In the genomic region with DNA sequence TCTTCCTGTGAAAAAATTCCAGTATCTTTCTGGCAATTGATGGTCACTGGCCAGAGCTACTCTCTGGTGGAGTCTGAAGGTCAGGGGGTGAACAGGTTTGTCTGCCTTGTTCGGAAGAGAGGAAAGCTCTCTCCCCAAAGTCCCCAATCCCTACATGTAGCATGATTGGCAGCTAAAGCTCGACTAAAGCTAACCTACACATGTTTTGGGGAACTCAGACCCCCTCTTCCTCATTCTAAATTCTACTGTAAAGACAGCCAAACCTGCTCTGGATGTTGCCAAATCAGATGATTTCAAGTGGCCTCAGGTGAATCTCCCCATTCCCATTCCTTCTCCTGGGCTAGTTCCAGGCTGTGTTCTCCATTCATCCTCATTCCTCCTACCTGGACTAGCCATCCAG, we compare ENCODE assay signal across 20 cellular contexts.
DNase-seq lines count a peak whose midpoint lies in the region; ATAC-seq and TF ChIP-seq lines count a peak whose summit lies in the region.
"Had no signal": no experiment of that assay in that cellular context is flagged by ENCODE, and none has a peak within 500 bp of the region (broad histone marks: within the 10 kb centered on the region; RNA-seq: fewer than 3 reads in every experiment).

No MANE protein-coding gene starts in this region.

- H3K27ac ChIP-seq in breast epithelium: no peak overlapping the region
- no peak overlapping the region for H3K27ac ChIP-seq in dorsolateral prefrontal cortex
- H3K27ac ChIP-seq: ascending aorta, heart right ventricle, PC-9, SJSA1 had no signal

- H3K27me3 ChIP-seq in breast epithelium (peaks cover 0 to 33% of the 10 kb centered on the region in 2 donors), Loucy (ENCODE audit: insufficient read depth, low read length, poor library complexity, severe bottlenecking) (no peaks in the 10 kb centered on the region), dorsolateral prefrontal cortex (peaks cover 0 to 49% (median 18%) of the 10 kb centered on the region in 45 donors)
- H3K27me3 ChIP-seq: ascending aorta, BE2C, SJSA1 had no signal

- no peak overlapping the region for H2AFZ ChIP-seq in Loucy (ENCODE audit: low read length)
- H2AFZ ChIP-seq: PC-9 had no signal

- peak overlapping the region; percentile 77 for H3K9ac ChIP-seq in Loucy (ENCODE audit: low read depth, low read length, poor library complexity, severe bottlenecking)

- DNase-seq in MCF 10A (ENCODE audit: unreplicated experiment) (no peak), breast epithelium (ENCODE audit: low spot score in 2 of 2) (no peak), GM10248 (ENCODE audit: extremely low spot score) (no peak), dorsolateral prefrontal cortex (no peak)
- no peak for DNase-seq in activated naive CD8-positive, alpha-beta T cell treated with anti-CD3 and anti-CD28 coated beads, Interleukin-2, amount 50 U/mL, for 24 hours
- no peak for DNase-seq in stimulated activated CD4-positive, alpha-beta T cell treated with anti-CD3 and anti-CD28 coated beads, Interleukin-4, amount 100 ng/mL, for 24 hours
- DNase-seq: BE2C; HCEC 1CT; heart right ventricle; NCI-H1417 treated with DMSO at 0.1 percent for 48 hours; NCI-H69; nephron progenitor cell; PC-9; stimulated activated CD4-positive, alpha-beta T cell treated with anti-CD3 and anti-CD28 coated beads, Interleukin-2, amount 100 ng/mL, for 24 hours had no signal

- H4K20me1 ChIP-seq in Loucy (ENCODE audit: insufficient read depth, low read length, poor library complexity, severe bottlenecking): no peaks in the 10 kb centered on the region

- H3K79me2 ChIP-seq in Loucy (ENCODE audit: insufficient read depth, low read length): no peaks in the 10 kb centered on the region

- H3K36me3 ChIP-seq in breast epithelium (no peaks in the 10 kb centered on the region), Loucy (ENCODE audit: insufficient read depth, low read length) (no peaks in the 10 kb centered on the region; the same call in 1 of the 2 replicates)
- H3K36me3 ChIP-seq: ascending aorta, BE2C, heart right ventricle, SJSA1 had no signal

- TF ChIP-seq CTCF in MCF 10A (IDR thresholded peaks at IDR 0.05; ENCODE audit: unreplicated experiment) (no peak), breast epithelium (IDR thresholded peaks at IDR 0.05) (no peak), Loucy (conservative IDR thresholded peaks at IDR 0.05; ENCODE audit: low read length) (no peak), GM10248 (IDR thresholded peaks at IDR 0.05; ENCODE audit: control extremely low read depth, extremely low read depth, low read depth, missing control alignments) (no peak), dorsolateral prefrontal cortex (IDR thresholded peaks at IDR 0.05 in 54 of 56, conservative IDR thresholded peaks at IDR 0.05 in 2 of 56; ENCODE audit: low read depth in 1 of 56, partially characterized antibody in 56 of 56) (no peak)

- peak overlapping the region; percentile 64 for H3K4me2 ChIP-seq in Loucy (ENCODE audit: low read depth, low read length, poor library complexity, severe bottlenecking)
- H3K4me2 ChIP-seq: PC-9 had no signal

- BruUV-seq in MCF 10A (replicated peaks; lab: Mats Ljungman, UMichigan): no TSS peak

- no peak for ATAC-seq in activated naive CD8-positive, alpha-beta T cell treated with anti-CD3 and anti-CD28 coated beads, Interleukin-2, amount 50 U/mL, for 24 hours
- ATAC-seq: heart right ventricle had no signal

- H3K4me1 Mint-ChIP-seq in MCF 10A (ENCODE audit: insufficient read depth, unreplicated experiment): peaks cover 14% of the 10 kb centered on the region
- peaks cover 69% of the 10 kb centered on the region for H3K4me1 Mint-ChIP-seq in activated naive CD8-positive, alpha-beta T cell treated with anti-CD3 and anti-CD28 coated beads, Interleukin-2, amount 50 U/mL, for 24 hours

- H3K9me3 ChIP-seq in breast epithelium (no peaks in the 10 kb centered on the region), Loucy (ENCODE audit: insufficient read depth, low read depth, low read length) (peaks cover 5% of the 10 kb centered on the region; the same call in 1 of the 2 replicates)
- H3K9me3 ChIP-seq: ascending aorta, BE2C, SJSA1 had no signal

- TF ChIP-seq POLR2A in breast epithelium (IDR thresholded peaks at IDR 0.05): no peak

- POLR2A ChIA-PET in MCF 10A (lab: Yijun Ruan, JAX) (interaction anchor here (0.7 kb wide), 1 partner anchor 129 kb away, joined by 4 read pairs; no protein-coding TSS in a partner anchor), GM10248 (lab: Yijun Ruan, JAX) (no interaction called here)

- H3K4me1 ChIP-seq in breast epithelium: no peaks in the 10 kb centered on the region
- peaks cover 64% of the 10 kb centered on the region for H3K4me1 ChIP-seq in Loucy (ENCODE audit: insufficient read depth, low read length, poor library complexity, severe bottlenecking)
- H3K4me1 ChIP-seq: ascending aorta, BE2C, SJSA1 had no signal

- no peaks in the 10 kb centered on the region for H3K36me3 Mint-ChIP-seq in MCF 10A (ENCODE audit: insufficient read depth, unreplicated experiment)
- H3K36me3 Mint-ChIP-seq in activated naive CD8-positive, alpha-beta T cell treated with anti-CD3 and anti-CD28 coated beads, Interleukin-2, amount 50 U/mL, for 24 hours (ENCODE audit: low read depth): peaks cover 4% of the 10 kb centered on the region
- H3K36me3 Mint-ChIP-seq: memory B cell had no signal

- H3K4me3 ChIP-seq in breast epithelium (no peak overlapping the region), Loucy (ENCODE audit: low read length, poor library complexity, severe bottlenecking) (peak overlapping the region; percentile 32), dorsolateral prefrontal cortex (no peak overlapping the region)
- H3K4me3 ChIP-seq: ascending aorta, heart right ventricle, K562, PC-9, SJSA1 had no signal

- peaks cover 15% of the 10 kb centered on the region for H3F3A ChIP-seq in Loucy (ENCODE audit: low read depth)

- H3K27ac Mint-ChIP-seq in MCF 10A (ENCODE audit: low read depth, unreplicated experiment): peak overlapping the region; percentile 1
- H3K27ac Mint-ChIP-seq in activated naive CD8-positive, alpha-beta T cell treated with anti-CD3 and anti-CD28 coated beads, Interleukin-2, amount 50 U/mL, for 24 hours: peak overlapping the region; percentile 81
- H3K27ac Mint-ChIP-seq: activated T-helper 2 cell treated with anti-CD3 and anti-CD28 coated beads, Interferon-gamma antibody, Interleukin-2, Interleukin-4, amounts not matched to agents 10 μg/mL and 5 μg/mL and 100 μg/mL, durations not matched to agents 14 hours and 24 hours and 36 hours; nephron progenitor cell had no signal

- H3K9me3 Mint-ChIP-seq in MCF 10A (ENCODE audit: unreplicated experiment): peaks cover 11% of the 10 kb centered on the region
- H3K9me3 Mint-ChIP-seq in activated naive CD8-positive, alpha-beta T cell treated with anti-CD3 and anti-CD28 coated beads, Interleukin-2, amount 50 U/mL, for 24 hours: no peaks in the 10 kb centered on the region
- H3K9me3 Mint-ChIP-seq: memory B cell had no signal

- H3K4me3 Mint-ChIP-seq in MCF 10A (ENCODE audit: unreplicated experiment): no peak overlapping the region
- no peak overlapping the region for H3K4me3 Mint-ChIP-seq in activated naive CD8-positive, alpha-beta T cell treated with anti-CD3 and anti-CD28 coated beads, Interleukin-2, amount 50 U/mL, for 24 hours
- H3K4me3 Mint-ChIP-seq: nephron progenitor cell had no signal

- intact Hi-C loops in MCF 10A (cut with micrococcal nuclease): no loop called here
- intact Hi-C loops in breast epithelium (cut with DNase I; ENCODE audit: low total_unique reads): no loop called here
- intact Hi-C loops in dorsolateral prefrontal cortex (cut with DNase I): no loop called here

- CTCF ChIA-PET in MCF 10A (lab: Yijun Ruan, JAX): interaction anchor here (0.6 to 1.8 kb wide), 4 partner anchors 40 to 235 kb away, joined by 3 to 4 read pairs (median 3); no protein-coding TSS in a partner anchor
- CTCF ChIA-PET in GM10248 (lab: Yijun Ruan, JAX): interaction anchor here (2.1 kb wide), 1 partner anchor 13 kb away, joined by 6 read pairs; no protein-coding TSS in a partner anchor

- no peaks in the 10 kb centered on the region for H3K9me2 ChIP-seq in Loucy (replicated peaks; ENCODE audit: low read depth, low read length)

- H3K27me3 Mint-ChIP-seq in MCF 10A (ENCODE audit: insufficient read depth, unreplicated experiment): no peaks in the 10 kb centered on the region
- no peaks in the 10 kb centered on the region for H3K27me3 Mint-ChIP-seq in activated naive CD8-positive, alpha-beta T cell treated with anti-CD3 and anti-CD28 coated beads, Interleukin-2, amount 50 U/mL, for 24 hours
- H3K27me3 Mint-ChIP-seq: memory B cell had no signal
